ENCODE assay signal across 1 cellular context in the genomic region with DNA sequence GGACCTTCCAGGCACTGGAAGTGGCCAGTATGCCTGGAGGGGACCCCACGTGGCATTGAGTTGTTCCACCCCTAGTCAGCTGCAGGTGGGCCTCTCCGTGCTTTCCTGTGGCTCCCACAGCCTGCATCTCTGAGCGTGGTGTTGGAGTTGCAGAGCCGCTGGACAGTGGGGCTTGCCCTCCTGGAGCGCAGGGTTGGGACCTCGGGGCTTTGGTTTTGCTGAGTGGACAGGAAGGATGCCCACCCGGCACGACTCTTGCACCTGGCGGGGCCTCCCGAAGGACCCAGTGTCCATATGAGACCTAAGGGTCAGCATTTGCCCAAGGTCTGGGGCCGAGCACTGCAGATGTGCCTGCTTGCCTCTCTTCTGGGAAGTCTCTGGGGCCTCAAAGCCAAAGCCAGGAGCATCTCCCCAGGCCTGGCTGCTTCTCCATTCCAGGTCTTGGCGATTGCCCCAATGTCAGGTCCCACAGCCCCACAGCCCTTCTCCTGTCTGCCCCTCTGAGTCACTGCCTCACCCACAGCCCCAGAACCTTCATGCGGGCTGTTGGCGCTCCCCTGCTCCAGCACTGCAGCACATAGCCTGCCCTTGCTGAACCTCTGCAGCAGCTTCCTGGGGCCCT.
TF ChIP-seq lines count a peak whose summit lies in the region.

No MANE protein-coding gene starts in this region.

TF ChIP-seq in H1, 55 proteins besides CTCF, POLR2A, EP300 and RAD21:
- TF ChIP-seq CHD2 (IDR thresholded peaks at IDR 0.05; ENCODE audit: low read length) = no peak
- TF ChIP-seq CBX5 (IDR thresholded peaks at IDR 0.05; ENCODE audit: low read depth, low read length) = no peak
- no peak for TF ChIP-seq E2F6 (IDR thresholded peaks at IDR 0.05)
- TF ChIP-seq GABPA (IDR thresholded peaks at IDR 0.05; ENCODE audit: borderline replicate concordance, insufficient read depth, low read length) = no peak
- TF ChIP-seq TAF1 (IDR thresholded peaks at IDR 0.05; ENCODE audit: low read depth, low read length) = no peak
- no peak for TF ChIP-seq TCF12 (IDR thresholded peaks at IDR 0.05; ENCODE audit: low read depth, low read length)
- no peak for TF ChIP-seq TBP (IDR thresholded peaks at IDR 0.05; ENCODE audit: low read depth, low read length)
- TF ChIP-seq RXRA (IDR thresholded peaks at IDR 0.05; ENCODE audit: insufficient read depth, low read depth, low read length) = no peak
- TF ChIP-seq TAF7 (optimal IDR thresholded peaks at IDR 0.05; ENCODE audit: borderline replicate concordance, low read depth, low read length) = no peak
- TF ChIP-seq CBX8 (IDR thresholded peaks at IDR 0.05; ENCODE audit: borderline replicate concordance, low read depth, low read length) = no peak
- TF ChIP-seq JUN (IDR thresholded peaks at IDR 0.05; ENCODE audit: low read depth, low read length) = no peak
- TF ChIP-seq CREB1 (IDR thresholded peaks at IDR 0.05) = no peak
- TF ChIP-seq EZH2 (IDR thresholded peaks at IDR 0.05; ENCODE audit: low read depth, low read length, severe bottlenecking) = no peak
